8 cellular contexts compared by ENCODE assay signal in the genomic region with DNA sequence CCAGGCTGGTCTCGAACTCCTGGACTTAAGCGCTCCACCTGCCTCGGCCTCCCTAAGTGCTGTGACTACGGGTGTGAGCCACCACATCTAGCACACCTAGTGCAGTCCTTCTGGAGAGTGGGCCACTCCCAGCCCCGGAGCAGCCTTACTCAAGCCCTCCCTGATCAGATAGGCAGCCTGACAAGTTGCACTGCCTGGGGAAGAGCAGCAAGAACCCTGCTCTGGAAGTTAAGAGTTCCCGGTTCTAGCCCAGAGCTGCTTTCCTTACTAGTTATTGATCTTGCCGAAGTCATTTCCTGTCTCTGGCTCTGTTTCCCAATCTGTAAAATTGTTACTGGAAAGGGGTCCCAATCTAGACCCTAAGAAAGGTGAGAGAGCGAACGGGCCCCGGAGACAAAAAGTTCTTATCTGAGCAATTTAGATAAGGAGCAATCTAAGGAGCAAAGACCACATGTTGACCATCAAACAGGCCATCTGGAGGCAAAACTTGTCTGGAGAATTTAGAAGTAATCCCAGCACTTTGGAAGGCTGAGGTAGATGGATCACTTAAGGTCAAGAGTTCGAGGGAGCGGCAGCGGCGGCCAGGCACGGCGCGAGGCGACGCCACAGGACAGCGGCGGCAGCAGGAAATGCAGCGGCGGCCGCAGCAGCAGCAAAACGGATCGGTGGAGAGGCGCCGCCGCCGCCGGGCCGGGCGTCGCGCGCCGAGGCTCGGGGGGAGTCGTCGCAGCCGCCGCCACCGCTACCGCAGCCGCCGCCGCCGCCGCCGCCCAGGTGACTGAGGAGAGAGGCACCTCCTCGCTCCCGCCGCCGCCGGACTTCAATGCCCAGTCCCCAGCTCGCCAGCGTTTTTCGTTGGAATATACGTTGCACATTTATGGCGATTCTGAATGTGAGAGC. TPM values are rescaled to one million over a fixed set of nuclear protein-coding genes. Genes with fewer than 3 reads are reported as not detected.
A peak's percentile ranks its signal among the peaks of the same experiment; 100 is the strongest.
DNase-seq lines count a peak whose midpoint lies in the region; ATAC-seq lines count a peak whose summit lies in the region.

No MANE protein-coding gene starts in this region.

- no peaks in the 10 kb centered on the region for H3K9me3 Mint-ChIP-seq in stimulated activated naive B cell treated with anti-CD40 and anti-IgM and Interleukin-4, amounts not matched to agents 10 μg/mL and 1 μg/mL and 100 μg/mL, for 72 hours

- no peaks in the 10 kb centered on the region for H3K27me3 Mint-ChIP-seq in stimulated activated naive B cell treated with anti-CD40 and anti-IgM and Interleukin-4, amounts not matched to agents 10 μg/mL and 1 μg/mL and 100 μg/mL, for 72 hours

- peak; percentile 16 to 17 for ATAC-seq in stimulated activated naive B cell treated with anti-CD40 and anti-IgM and Interleukin-4, amounts not matched to agents 10 μg/mL and 1 μg/mL and 100 μg/mL, for 72 hours (replicated peaks)
- ATAC-seq in HG03135 (IDR thresholded peaks at IDR 0.05; ENCODE audit: unreplicated experiment) = no peak

- H3K4me3 Mint-ChIP-seq in stimulated activated naive B cell treated with anti-CD40 and anti-IgM and Interleukin-4, amounts not matched to agents 10 μg/mL and 1 μg/mL and 100 μg/mL, for 72 hours = peak overlapping the region; percentile 81 to 90

- peak overlapping the region; percentile 71 for H3K27ac Mint-ChIP-seq in stimulated activated naive B cell treated with anti-CD40 and anti-IgM and Interleukin-4, amounts not matched to agents 10 μg/mL and 1 μg/mL and 100 μg/mL, for 72 hours

- DNase-seq in NCI-H524 (lab: John Stamatoyannopoulos, UW) (peak; percentile 26 to 58), NCI-H524 treated with DMSO at 0.1 percent for 48 hours (lab: John Stamatoyannopoulos, UW) (no peak), NCI-H2227 (lab: John Stamatoyannopoulos, UW; ENCODE audit: unreplicated experiment) (peak; percentile 68), lung microvascular endothelial cell (ENCODE audit: low read depth in 2 of 2) (peak; percentile 64 to 65)
- DNase-seq in activated CD4-positive, alpha-beta T cell treated with anti-CD3 and anti-CD28 coated beads, Interleukin-2, amount 50 U/mL, for 48 hours = peak; percentile 51 to 58
- peak; percentile 22 for DNase-seq in effector CD8-positive, alpha-beta T cell (lab: John Stamatoyannopoulos, UW)
- DNase-seq in stimulated activated naive B cell treated with anti-CD40 and anti-IgM and Interleukin-4, amounts not matched to agents 10 μg/mL and 1 μg/mL and 100 μg/mL, for 72 hours = peak; percentile 33

- H3K36me3 Mint-ChIP-seq in stimulated activated naive B cell treated with anti-CD40 and anti-IgM and Interleukin-4, amounts not matched to agents 10 μg/mL and 1 μg/mL and 100 μg/mL, for 72 hours = peaks cover 2% of the 10 kb centered on the region in 2 donors

- peaks cover 21 to 48% of the 10 kb centered on the region in 2 donors for H3K4me1 Mint-ChIP-seq in stimulated activated naive B cell treated with anti-CD40 and anti-IgM and Interleukin-4, amounts not matched to agents 10 μg/mL and 1 μg/mL and 100 μg/mL, for 72 hours

RNA-seq across cellular contexts. Expression of gene NAGLU, which starts 4.3 kb away (rescaled TPM):
- total RNA-seq in lung microvascular endothelial cell = 20.7 and 36.3 TPM in 2 replicates

RNA-seq across cellular contexts. Expression of gene HSD17B1, which starts 21.0 kb away (rescaled TPM):
- 0.44 and 1.8 TPM in 2 replicates for total RNA-seq in lung microvascular endothelial cell

RNA-seq across cellular contexts. Expression of gene COASY, which starts 30.2 kb away (rescaled TPM):
- 7.6 and 10.3 TPM in 2 replicates for total RNA-seq in lung microvascular endothelial cell

RNA-seq across cellular contexts. Expression of gene MLX, which starts 35.2 kb away (rescaled TPM):
- total RNA-seq in lung microvascular endothelial cell = 22.9 and 35.9 TPM in 2 replicates

RNA-seq across cellular contexts. Expression of gene PSMC3IP, which starts 45.8 kb away (rescaled TPM):
- 1.4 and 1.7 TPM in 2 replicates for total RNA-seq in lung microvascular endothelial cell
